9 cellular contexts compared by ENCODE assay signal in genomic region chr1:29271724-29272123, GRCh38. TPM values are rescaled to one million over a fixed set of nuclear protein-coding genes. Genes with fewer than 3 reads are reported as not detected.
DNase-seq lines count a peak whose midpoint lies in the region; ATAC-seq and TF ChIP-seq lines count a peak whose summit lies in the region.
"Had no signal": no experiment of that assay in that cellular context is flagged by ENCODE, and none has a peak within 500 bp of the region (broad histone marks: within the 10 kb centered on the region; RNA-seq: fewer than 3 reads in every experiment).

No MANE protein-coding gene starts in this region.

- H3K4me1 ChIP-seq in SJCRH30 (peaks cover 52% of the 10 kb centered on the region), foreskin keratinocyte (peaks cover 7% of the 10 kb centered on the region), osteoblast (ENCODE audit: insufficient read depth, low read length) (peaks cover 12% of the 10 kb centered on the region)

- TF ChIP-seq CTCF in foreskin keratinocyte (conservative IDR thresholded peaks at IDR 0.05) (no peak), osteoblast (IDR thresholded peaks at IDR 0.05; ENCODE audit: extremely low read depth, low read depth, low read length) (no peak)

- H3K27me3 ChIP-seq in SJCRH30: no peaks in the 10 kb centered on the region
- H3K27me3 ChIP-seq in foreskin keratinocyte: no peaks in the 10 kb centered on the region
- no peaks in the 10 kb centered on the region for H3K27me3 ChIP-seq in osteoblast (ENCODE audit: insufficient read depth, low read length)

- H3K36me3 ChIP-seq in SJCRH30 (peaks cover 3% of the 10 kb centered on the region; the same call in 1 of the 2 replicates), osteoblast (ENCODE audit: insufficient read depth, low read length) (no peaks in the 10 kb centered on the region)

- H3K79me2 ChIP-seq in osteoblast (ENCODE audit: insufficient read depth, low read length): no peaks in the 10 kb centered on the region

- H3K9me3 ChIP-seq in SJCRH30 (replicated peaks): no peaks in the 10 kb centered on the region
- no peaks in the 10 kb centered on the region for H3K9me3 ChIP-seq in osteoblast (ENCODE audit: low read depth, low read length)

- peak overlapping the region; percentile 67 for H2AFZ ChIP-seq in osteoblast (ENCODE audit: low read length)

- ATAC-seq in foreskin keratinocyte (peak; percentile 64), GM21528 (IDR thresholded peaks at IDR 0.05; ENCODE audit: low FRiP score, unreplicated experiment) (no peak), HG02588 (IDR thresholded peaks at IDR 0.05; ENCODE audit: unreplicated experiment) (no peak), HG03175 (IDR thresholded peaks at IDR 0.05; ENCODE audit: unreplicated experiment) (no peak)

- no peaks in the 10 kb centered on the region for H4K20me1 ChIP-seq in osteoblast (ENCODE audit: insufficient read depth, low read length)

- H3K27ac ChIP-seq in SJCRH30 (peak overlapping the region; percentile 65), foreskin keratinocyte (no peak overlapping the region), osteoblast (ENCODE audit: low read depth, low read length) (no peak overlapping the region)
- H3K27ac ChIP-seq: HL-60 had no signal

- DNase-seq in D341Med (ENCODE audit: low spot score) (peak; percentile 32), SJCRH30 (peak; percentile 80 to 88), foreskin keratinocyte (peak in 1 of 2 donors; percentile 49), osteoblast (ENCODE audit: insufficient read length, low spot score, missing footprints) (peak; percentile 93), CD1c-positive myeloid dendritic cell (ENCODE audit: extremely low spot score) (no peak)

- H3K4me3 ChIP-seq in SJCRH30 (no peak overlapping the region), osteoblast (ENCODE audit: insufficient read depth, low read length) (peak overlapping the region; percentile 27)

- peak overlapping the region; percentile 65 for H3K4me2 ChIP-seq in osteoblast (ENCODE audit: insufficient read depth, low read length)

RNA-seq across cellular contexts. Expression of gene PTPRU, which starts 35.4 kb away (rescaled TPM):
- 12.3 and 16.3 TPM in 2 replicates for total RNA-seq in SJCRH30 (2014; rRNA removed; shearing (Covaris generic))
- total RNA-seq in foreskin keratinocyte (16.1 and 17.5 TPM in 2 replicates), osteoblast (9.4 and 16.2 TPM in 2 replicates)
- polyA plus RNA-seq in foreskin keratinocyte: 8.6 and 9.4 TPM in 2 replicates

RNA-seq across cellular contexts. Expression of gene MECR, which starts 41.0 kb away (rescaled TPM):
- 18.9 and 25.4 TPM in 2 replicates for total RNA-seq in SJCRH30 (2014; rRNA removed; shearing (Covaris generic))
- 30.5 and 35.7 TPM in 2 replicates for total RNA-seq in foreskin keratinocyte
- polyA plus RNA-seq in foreskin keratinocyte: 31.7 and 33.6 TPM in 2 replicates
- 23.5 and 25.6 TPM in 2 replicates for total RNA-seq in osteoblast
